Comparison of ENCODE assay signal across 1 cellular context in genomic region chr5:148713735-148714508, GRCh38.
TF ChIP-seq lines count a peak whose summit lies in the region.

No MANE protein-coding gene starts in this region.

TF ChIP-seq in neural cell, 6 proteins besides CTCF, POLR2A, EP300 and RAD21 (continued from another document):
- TF ChIP-seq REST (IDR thresholded peaks at IDR 0.05; ENCODE audit: borderline replicate concordance): no peak
- TF ChIP-seq SMC3 (conservative IDR thresholded peaks at IDR 0.05; ENCODE audit: poor library complexity): no peak
- no peak for TF ChIP-seq MXI1 (conservative IDR thresholded peaks at IDR 0.05; ENCODE audit: poor library complexity, severe bottlenecking)
- TF ChIP-seq POLR2AphosphoS5 (IDR thresholded peaks at IDR 0.05): no peak
